ENCODE assay signal across 25 cellular contexts in the genomic region with DNA sequence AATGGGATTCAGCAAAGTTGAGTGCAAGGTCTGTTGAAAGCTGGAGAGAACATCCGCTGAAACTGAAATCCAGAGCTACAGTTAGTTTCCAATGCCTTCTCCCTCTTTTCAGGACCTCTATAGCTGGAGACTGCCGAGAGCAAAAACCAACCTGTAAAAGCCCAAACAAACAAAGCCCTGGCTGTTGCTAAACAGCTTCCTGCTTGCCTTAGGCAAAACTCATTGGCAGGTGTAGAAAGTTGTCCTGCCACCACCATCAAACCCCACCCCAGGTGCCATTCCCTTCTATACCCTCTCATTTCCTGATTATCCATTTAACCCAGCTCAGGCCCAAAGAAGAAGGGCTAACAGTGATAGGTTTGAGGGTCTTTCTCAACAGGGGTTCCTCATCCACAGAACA.
"Had no signal": no experiment of that assay in that cellular context is flagged by ENCODE, and none has a peak within 500 bp of the region (broad histone marks: within the 10 kb centered on the region; RNA-seq: fewer than 3 reads in every experiment).

No MANE protein-coding gene starts in this region.

- ATAC-seq: esophagus mucosa, left ventricle myocardium superior, pancreas, right cardiac atrium, T-helper 17 cell had no signal

- H3K4me3 Mint-ChIP-seq: activated naive CD4-positive, alpha-beta T cell treated with anti-CD3 and anti-CD28 coated beads for 36 hours; activated naive CD8-positive, alpha-beta T cell treated with anti-CD3 and anti-CD28 coated beads, Interleukin-2, amount 10 ng/mL, durations not matched to agents 7 days and 5 days; dendritic cell treated with granulocyte-macrophage colony-stimulating factor and Interleukin-4, amounts not matched to agents 40 ng/mL and 50 ng/mL, for 4 days; immature natural killer cell; memory B cell; nephron progenitor cell; T-helper 17 cell had no signal

- H3K27me3 Mint-ChIP-seq: activated naive CD8-positive, alpha-beta T cell treated with anti-CD3 and anti-CD28 coated beads, Interleukin-2, amount 10 ng/mL, durations not matched to agents 7 days and 5 days; dendritic cell treated with granulocyte-macrophage colony-stimulating factor and Interleukin-4, amounts not matched to agents 40 ng/mL and 50 ng/mL, for 4 days; memory B cell; T-helper 17 cell had no signal

- DNase-seq: activated CD4-positive, alpha-beta T cell treated with anti-CD3 and anti-CD28 coated beads for 4 hours; activated CD4-positive, alpha-beta T cell treated with anti-CD3 and anti-CD28 coated beads, Interleukin-2, amount 50 U/mL, for 48 hours; activated CD4-positive, CD25-positive, alpha-beta regulatory T cell; activated CD8-positive, alpha-beta memory T cell treated with anti-CD3 and anti-CD28 coated beads, Interleukin-2, amount 50 U/mL, for 48 hours; activated effector memory CD4-positive, alpha-beta T cell treated with Interleukin-2 at 50 U/mL for 16 hours; activated naive CD4-positive, alpha-beta T cell treated with anti-CD3 and anti-CD28 coated beads for 36 hours; activated naive CD8-positive, alpha-beta T cell treated with anti-CD3 and anti-CD28 coated beads, Interleukin-2, amount 10 ng/mL, durations not matched to agents 7 days and 5 days; activated T-cell treated with anti-CD3 and anti-CD28 coated beads, Interleukin-2, amount 50 U/mL, for 48 hours; effector memory CD4-positive, alpha-beta T cell; foreskin melanocyte; immature natural killer cell; kidney glomerular epithelial cell; left ventricle myocardium superior; nephron progenitor cell; pancreas; right cardiac atrium; stimulated activated CD4-positive, alpha-beta T cell treated with anti-CD3 and anti-CD28 coated beads, Interleukin-1b, Interleukin-23, amount 100 ng/mL, for 48 hours; stomach; T-helper 17 cell; transverse colon had no signal

- H3K27me3 ChIP-seq: hepatocyte, pancreas, stomach, suprapubic skin, transverse colon had no signal

- H3K9me3 Mint-ChIP-seq: immature natural killer cell, memory B cell had no signal

- H3K27ac Mint-ChIP-seq: activated naive CD4-positive, alpha-beta T cell treated with anti-CD3 and anti-CD28 coated beads for 36 hours; activated naive CD8-positive, alpha-beta T cell treated with anti-CD3 and anti-CD28 coated beads, Interleukin-2, amount 10 ng/mL, durations not matched to agents 7 days and 5 days; dendritic cell treated with granulocyte-macrophage colony-stimulating factor and Interleukin-4, amounts not matched to agents 40 ng/mL and 50 ng/mL, for 4 days; memory B cell; nephron progenitor cell had no signal

- H3K4me1 Mint-ChIP-seq: nephron progenitor cell had no signal

- H3K27ac ChIP-seq: hepatocyte, pancreas, stomach, suprapubic skin, transverse colon had no signal
